8 cellular contexts compared by ENCODE assay signal in the genomic region with DNA sequence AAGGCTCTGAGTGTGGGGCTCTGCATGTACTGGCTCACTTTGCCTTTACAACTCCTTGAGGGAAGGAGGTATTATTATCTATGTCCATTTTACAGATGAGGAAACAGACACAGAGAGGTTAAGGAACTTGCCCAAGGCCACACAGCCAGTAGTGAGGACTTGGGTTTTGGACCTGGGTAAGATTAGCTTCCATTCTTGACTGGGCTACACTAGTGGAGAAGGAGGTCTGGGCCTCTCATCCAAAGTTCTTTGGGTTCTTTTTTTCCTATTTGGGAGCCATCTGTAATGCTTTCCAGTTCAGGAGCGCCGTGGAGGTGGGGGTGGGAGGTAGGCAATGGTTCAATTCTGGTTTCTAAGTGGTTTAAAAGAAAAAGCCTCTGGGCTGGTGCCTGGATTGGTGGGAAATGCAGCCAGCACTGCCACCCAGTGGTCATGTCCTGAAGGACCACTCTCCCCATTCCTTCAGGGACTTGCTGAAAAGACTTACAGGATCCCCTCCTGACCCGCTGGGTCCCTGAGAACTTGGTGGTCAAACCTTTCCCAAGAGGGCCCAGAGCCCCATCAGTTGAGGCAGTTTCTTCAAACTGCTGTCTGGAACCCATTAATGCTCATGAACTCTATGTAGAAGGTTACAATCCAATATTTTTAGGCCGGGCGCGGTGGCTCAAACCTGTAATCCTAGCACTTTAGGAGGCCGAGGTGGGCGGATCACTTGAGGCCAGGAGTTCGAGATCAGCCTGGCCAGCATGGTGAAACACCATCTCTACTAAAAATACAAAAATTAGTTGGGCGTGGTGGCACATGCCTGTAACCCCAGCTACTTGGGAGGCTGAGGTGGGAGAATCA. TPM values are rescaled to one million over a fixed set of nuclear protein-coding genes. Genes with fewer than 3 reads are reported as not detected.
A peak's percentile ranks its signal among the peaks of the same experiment; 100 is the strongest.
DNase-seq lines count a peak whose midpoint lies in the region; ATAC-seq, FAIRE-seq and TF ChIP-seq lines count a peak whose summit lies in the region.

No MANE protein-coding gene starts in this region.

- H3K9me3 ChIP-seq in CD4-positive, alpha-beta T cell (ENCODE audit: control insufficient read depth, low read length) = no peaks in the 10 kb centered on the region
- H3K9me3 ChIP-seq in upper lobe of right lung = no peaks in the 10 kb centered on the region

- peaks cover 16% of the 10 kb centered on the region for H3K27me3 Mint-ChIP-seq in CD4-positive, alpha-beta T cell

- no peaks in the 10 kb centered on the region for H3K27me3 ChIP-seq in CD4-positive, alpha-beta T cell (ENCODE audit: control insufficient read depth, insufficient read depth, low read length)
- H3K27me3 ChIP-seq in HL-60 (ENCODE audit: insufficient read depth, poor library complexity, severe bottlenecking) (peaks cover 7% of the 10 kb centered on the region), upper lobe of right lung (no peaks in the 10 kb centered on the region)

- H3K4me1 Mint-ChIP-seq in CD4-positive, alpha-beta T cell (ENCODE audit: low read depth) = no peaks in the 10 kb centered on the region

- no peak overlapping the region for H3K27ac ChIP-seq in CD4-positive, alpha-beta T cell (ENCODE audit: low read depth, low read length)
- H3K27ac ChIP-seq in HL-60 (replicated peaks) (no peak overlapping the region), upper lobe of right lung (no peak overlapping the region)

- no peak overlapping the region for H3K4me3 Mint-ChIP-seq in CD4-positive, alpha-beta T cell

- H3K36me3 Mint-ChIP-seq in CD4-positive, alpha-beta T cell (ENCODE audit: low read depth) = no peaks in the 10 kb centered on the region

- peak; percentile 82 for TF ChIP-seq CTCF in CD4-positive, alpha-beta T cell (IDR thresholded peaks at IDR 0.05)
- TF ChIP-seq CTCF in HL-60 (IDR thresholded peaks at IDR 0.05; ENCODE audit: insufficient read depth, low read length) (peak; percentile 79), foreskin fibroblast (IDR thresholded peaks at IDR 0.05; ENCODE audit: low read depth, low read length) (peak; percentile 81), upper lobe of right lung (IDR thresholded peaks at IDR 0.05) (peak; percentile 93)

- intact Hi-C loops in CD4-positive, alpha-beta T cell (cut with DNase I, micrococcal nuclease) = loop anchor here (1.0 to 5.0 kb wide), 5 partner anchors 78 to 391 kb away; no protein-coding TSS in a partner anchor
- intact Hi-C loops in upper lobe of right lung (cut with DNase I) = loop anchor here (10.0 kb wide), 1 partner anchor 269 kb away; no protein-coding TSS in a partner anchor

- peak; percentile 79 for ATAC-seq in CD4-positive, alpha-beta T cell (ENCODE audit: poor library complexity)
- peak; percentile 94 for ATAC-seq in upper lobe of right lung

- CTCF ChIA-PET in CD4-positive, alpha-beta T cell (lab: Charles Lee) = interaction anchor here (0.6 to 2.2 kb wide), 4 partner anchors 13 to 189 kb away, joined by 3 to 19 read pairs (median 6); no protein-coding TSS in a partner anchor

- no peaks in the 10 kb centered on the region for H3K9me3 Mint-ChIP-seq in CD4-positive, alpha-beta T cell

- H3K4me3 ChIP-seq in HL-60 (replicated peaks; ENCODE audit: insufficient read depth, low read length) (no peak overlapping the region), foreskin fibroblast (ENCODE audit: low read depth in 1 of 2, low read length in 2 of 2) (no peak overlapping the region), upper lobe of right lung (no peak overlapping the region)

- no peak overlapping the region for H3K27ac Mint-ChIP-seq in CD4-positive, alpha-beta T cell

- POLR2A ChIA-PET in CD4-positive, alpha-beta T cell (lab: Charles Lee) = no interaction called here

- no peaks in the 10 kb centered on the region for H3K4me1 ChIP-seq in upper lobe of right lung

- FAIRE-seq in GM19239 (lab: Jason Lieb, UNC) = no peak
- no peak for FAIRE-seq in RCC 7860 (lab: Jason Lieb, UNC)

- peak; percentile 27 to 71 (median 56) for DNase-seq in CD4-positive, alpha-beta T cell
- DNase-seq in GM19239 (ENCODE audit: insufficient read length, low spot score) (peak; percentile 67), HL-60 (ENCODE audit: low read depth in 1 of 2, low spot score in 1 of 2) (peak in 1 of 2 experiments; percentile 62), RCC 7860 (ENCODE audit: low spot score) (peak; percentile 33), foreskin fibroblast (peak; percentile 51 to 86), nucleus accumbens (lab: John Stamatoyannopoulos, UW) (peak in 43 of 56 donors; percentile 6 to 78 (median 44)), upper lobe of right lung (peak; percentile 78)
- DNase-seq in activated T-helper 1 cell treated with anti-CD3 and anti-CD28 coated beads, Interleukin-2, amount 50 U/mL, for 16 hours (ENCODE audit: low read depth in 1 of 2, low spot score in 1 of 2) = peak; percentile 38 to 45

- no peaks in the 10 kb centered on the region for H3K36me3 ChIP-seq in upper lobe of right lung

RNA-seq across cellular contexts. Expression of a gene that starts 38.6 kb away (rescaled TPM):
- not detected for total RNA-seq in CD4-positive, alpha-beta T cell
- not detected for total RNA-seq in upper lobe of right lung

RNA-seq across cellular contexts. Expression of a gene that starts 50.3 kb away (rescaled TPM):
- 10 to 100 TPM; 39.1 to 46.7 TPM for total RNA-seq in CD4-positive, alpha-beta T cell
- total RNA-seq in upper lobe of right lung = 16.8 TPM

RNA-seq across cellular contexts. Expression of a gene that starts 51.0 kb away (rescaled TPM):
- total RNA-seq in CD4-positive, alpha-beta T cell = 10 to 100 TPM; 12.6 to 13.8 TPM
- total RNA-seq in upper lobe of right lung = 28.8 TPM
